ENCODE assay signal across 8 cellular contexts in genomic region chr16:12228607-12229499, GRCh38.
DNase-seq lines count a peak whose midpoint lies in the region; ATAC-seq and TF ChIP-seq lines count a peak whose summit lies in the region.

No MANE protein-coding gene starts in this region.

- H3K4me3 ChIP-seq in Loucy (ENCODE audit: low read length, poor library complexity, severe bottlenecking) (no peak overlapping the region), epithelial cell of proximal tubule (ENCODE audit: low read depth, low read length) (no peak overlapping the region)

- no peak overlapping the region for H3K9ac ChIP-seq in Loucy (ENCODE audit: low read depth, low read length, poor library complexity, severe bottlenecking)

- DNase-seq in activated T-cell treated with anti-CD3 and anti-CD28 coated beads for 24 hours (ENCODE audit: low read depth) (peak; percentile 8), activated T-cell treated with anti-CD3 and anti-CD28 coated beads for 4 hours (no peak), T1000 (lab: John Stamatoyannopoulos, UW) (peak; percentile 61), epithelial cell of proximal tubule (ENCODE audit: low read depth) (no peak), mucosa of gallbladder (ENCODE audit: low spot score) (peak; percentile 31)

- ATAC-seq in HG03095 (IDR thresholded peaks at IDR 0.05; ENCODE audit: unreplicated experiment) (no peak), HG02970 (IDR thresholded peaks at IDR 0.05; ENCODE audit: low FRiP score, unreplicated experiment) (no peak)

- no peaks in the 10 kb centered on the region for H3K79me2 ChIP-seq in Loucy (ENCODE audit: insufficient read depth, low read length)

- H4K20me1 ChIP-seq in Loucy (ENCODE audit: insufficient read depth, low read length, poor library complexity, severe bottlenecking), result no peaks in the 10 kb centered on the region

- no peaks in the 10 kb centered on the region for H3K36me3 ChIP-seq in Loucy (ENCODE audit: insufficient read depth, low read length)

- H3F3A ChIP-seq in Loucy (ENCODE audit: low read depth), result no peaks in the 10 kb centered on the region

- no peaks in the 10 kb centered on the region for H3K9me2 ChIP-seq in Loucy (replicated peaks; ENCODE audit: low read depth, low read length)

- no peaks in the 10 kb centered on the region for H3K9me3 ChIP-seq in Loucy (ENCODE audit: insufficient read depth, low read depth, low read length)

- H3K27me3 ChIP-seq in Loucy (ENCODE audit: insufficient read depth, low read length, poor library complexity, severe bottlenecking), result no peaks in the 10 kb centered on the region

- TF ChIP-seq CTCF in Loucy (conservative IDR thresholded peaks at IDR 0.05; ENCODE audit: low read length) (peak; percentile 45), epithelial cell of proximal tubule (conservative IDR thresholded peaks at IDR 0.05; ENCODE audit: low read depth, low read length) (peak; percentile 86)

- H3K4me2 ChIP-seq in Loucy (ENCODE audit: low read depth, low read length, poor library complexity, severe bottlenecking), result no peak overlapping the region

- H2AFZ ChIP-seq in Loucy (ENCODE audit: low read length), result no peak overlapping the region

- H3K4me1 ChIP-seq in Loucy (ENCODE audit: insufficient read depth, low read length, poor library complexity, severe bottlenecking), result no peaks in the 10 kb centered on the region

Comparison
In these comparisons a context has a peak if more than half of its experiments do, and no peak if none do; other contexts are left out.
1. DNase-seq: peak in activated T-cell treated with anti-CD3 and anti-CD28 coated beads for 24 hours (single experiment), T1000 (single experiment) and mucosa of gallbladder (single experiment); none in activated T-cell treated with anti-CD3 and anti-CD28 coated beads for 4 hours (single experiment) and epithelial cell of proximal tubule (single experiment).